Comparison of ENCODE assay signal across 16 cellular contexts in the genomic region with DNA sequence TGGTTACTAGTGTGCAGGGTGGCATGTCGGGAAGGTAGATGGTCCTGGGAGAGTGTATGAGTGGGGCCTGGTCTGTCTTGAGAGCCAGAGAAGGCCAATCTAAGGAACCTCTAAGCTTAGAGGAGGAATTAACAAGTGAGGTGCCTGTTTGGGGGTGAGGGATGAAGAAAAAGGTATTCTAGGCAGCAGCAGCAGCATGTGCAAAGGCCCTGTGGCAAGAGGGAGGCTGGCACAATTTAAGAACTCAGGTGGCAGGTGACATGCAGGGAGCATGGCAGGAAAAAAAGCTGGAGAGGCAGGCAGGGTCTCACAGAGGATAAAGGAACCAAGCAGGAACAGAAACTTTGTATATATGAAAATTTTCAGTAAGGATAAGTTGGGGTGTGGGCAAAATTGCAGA. TPM values are rescaled to one million over a fixed set of nuclear protein-coding genes. Genes with fewer than 3 reads are reported as not detected.
DNase-seq lines count a peak whose midpoint lies in the region; TF ChIP-seq lines count a peak whose summit lies in the region.
"Had no signal": no experiment of that assay in that cellular context is flagged by ENCODE, and none has a peak within 500 bp of the region (broad histone marks: within the 10 kb centered on the region; RNA-seq: fewer than 3 reads in every experiment).

No MANE protein-coding gene starts in this region.

- no peak overlapping the region for H3K4me3 ChIP-seq in HEK293 (ENCODE audit: low read depth, low read length)
- no peak overlapping the region for H3K4me3 ChIP-seq in NT2/D1 (ENCODE audit: insufficient read length, low read depth)
- H3K4me3 ChIP-seq in endodermal cell (ENCODE audit: low read length): no peak overlapping the region
- H3K4me3 ChIP-seq in dorsolateral prefrontal cortex: no peak overlapping the region

- no peaks in the 10 kb centered on the region for H3K36me3 ChIP-seq in HEK293 (ENCODE audit: control insufficient read depth in 2 of 2, insufficient read depth in 1 of 2, low read length in 2 of 2)
- H3K36me3 ChIP-seq in NT2/D1 (ENCODE audit: insufficient read depth, insufficient read length, low read length): peaks cover 8% of the 10 kb centered on the region
- H3K36me3 ChIP-seq in endodermal cell (ENCODE audit: control insufficient read depth, insufficient read depth, low read length): no peaks in the 10 kb centered on the region

- TF ChIP-seq CTCF in HEK293 (tag by site-specific recombination; IDR thresholded peaks at IDR 0.05) (no peak), endodermal cell (conservative IDR thresholded peaks at IDR 0.05) (no peak), nephron progenitor cell (IDR thresholded peaks at IDR 0.05) (no peak), dorsolateral prefrontal cortex (IDR thresholded peaks at IDR 0.05 in 54 of 56, conservative IDR thresholded peaks at IDR 0.05 in 2 of 56; ENCODE audit: low read depth in 1 of 56, partially characterized antibody in 56 of 56) (no peak)

- H3K9me3 Mint-ChIP-seq in endodermal cell (peaks cover 16% of the 10 kb centered on the region), nephron progenitor cell (peaks cover 21% of the 10 kb centered on the region)

- POLR2A ChIA-PET in HEK293 (lab: Yijun Ruan, JAX): no interaction called here

- H3K27ac Mint-ChIP-seq in endodermal cell: no peak overlapping the region
- peak overlapping the region; percentile 71 for H3K27ac Mint-ChIP-seq in nephron progenitor cell
- H3K27ac Mint-ChIP-seq: CD8-positive, alpha-beta T cell had no signal

- H3K4me1 ChIP-seq in HEK293 (ENCODE audit: control insufficient read depth, insufficient read depth, low read length) (no peaks in the 10 kb centered on the region), NT2/D1 (ENCODE audit: insufficient read depth, insufficient read length) (peaks cover 27% of the 10 kb centered on the region), endodermal cell (ENCODE audit: control insufficient read depth, insufficient read depth, low read length) (peaks cover 7% of the 10 kb centered on the region)

- H3K9ac ChIP-seq in NT2/D1 (ENCODE audit: insufficient read length, low read depth) (peak overlapping the region; percentile 26), endodermal cell (ENCODE audit: extremely low read depth, low read length, poor library complexity, severe bottlenecking) (no peak overlapping the region)

- no peaks in the 10 kb centered on the region for H3K27me3 ChIP-seq in NT2/D1 (ENCODE audit: insufficient read depth, insufficient read length)
- H3K27me3 ChIP-seq in endodermal cell (ENCODE audit: control insufficient read depth, insufficient read depth, low read length, poor library complexity, severe bottlenecking): no peaks in the 10 kb centered on the region
- peaks cover 0 to 5% (median 0%) of the 10 kb centered on the region in 45 donors for H3K27me3 ChIP-seq in dorsolateral prefrontal cortex

- H3K9me3 ChIP-seq in HEK293 (ENCODE audit: control insufficient read depth, insufficient read depth, low read depth, low read length): no peaks in the 10 kb centered on the region
- peaks cover 25% of the 10 kb centered on the region for H3K9me3 ChIP-seq in NT2/D1 (ENCODE audit: insufficient read depth, low read length)
- peaks cover 30% of the 10 kb centered on the region for H3K9me3 ChIP-seq in endodermal cell (ENCODE audit: control insufficient read depth, low read length)
- H3K9me3 ChIP-seq: Caco-2 had no signal

- H3K27ac ChIP-seq in HEK293 (ENCODE audit: extremely low read depth, low read depth, low read length): no peak overlapping the region
- H3K27ac ChIP-seq in endodermal cell (ENCODE audit: low read depth, low read length): no peak overlapping the region
- H3K27ac ChIP-seq in dorsolateral prefrontal cortex: no peak overlapping the region

- peaks cover 26% of the 10 kb centered on the region for H3K4me1 Mint-ChIP-seq in endodermal cell
- peaks cover 56% of the 10 kb centered on the region for H3K4me1 Mint-ChIP-seq in nephron progenitor cell

- H3K27me3 Mint-ChIP-seq in endodermal cell (ENCODE audit: insufficient read depth) (no peaks in the 10 kb centered on the region), nephron progenitor cell (ENCODE audit: low read depth, poor library complexity) (peaks cover 6% of the 10 kb centered on the region)

- no peak overlapping the region for H3K4me3 Mint-ChIP-seq in endodermal cell
- H3K4me3 Mint-ChIP-seq in nephron progenitor cell: peak overlapping the region; percentile 1
- H3K4me3 Mint-ChIP-seq: CD8-positive, alpha-beta T cell had no signal

- WGBS in endodermal cell (ENCODE audit: insufficient coverage in 1 of 2, insufficient read length in 1 of 2), 2 experiments: 96 to 100% methylated on average over 1 of the region's 1 CpG

- intact Hi-C loops in dorsolateral prefrontal cortex (cut with DNase I): loop anchor here in 1 of 2 donors (10.0 kb wide), 1 partner anchor 208 kb away; no protein-coding TSS in a partner anchor

- CTCF ChIA-PET in HEK293 (lab: Yijun Ruan, JAX): interaction anchor here (1.4 to 4.2 kb wide), 2 partner anchors 91 to 102 kb away, joined by 5 to 24 read pairs; no protein-coding TSS in a partner anchor

- H3K36me3 Mint-ChIP-seq in endodermal cell (ENCODE audit: low read depth) (peaks cover 5% of the 10 kb centered on the region), nephron progenitor cell (ENCODE audit: low read depth) (peaks cover 38% of the 10 kb centered on the region)
- H3K36me3 Mint-ChIP-seq: CD8-positive, alpha-beta T cell had no signal

- DNase-seq in NT2/D1 (ENCODE audit: low read depth, low spot score) (no peak), endodermal cell (peak; percentile 17), nephron progenitor cell (no peak), dorsolateral prefrontal cortex (no peak), NCI-H1417 (lab: John Stamatoyannopoulos, UW) (no peak)
- DNase-seq in central memory CD4-positive, alpha-beta T cell: no peak
- DNase-seq: C1 segment of cervical spinal cord; Caco-2; CD8-positive, alpha-beta T cell; DMS153; DND-41; GOT3; H7; HCEC 1CT had no signal

TF ChIP-seq in HEK293, 187 proteins besides CTCF, POLR2A, EP300 and RAD21:
- TF ChIP-seq ZNF747 (tag by site-specific recombination; IDR thresholded peaks at IDR 0.05): no peak
- no peak for TF ChIP-seq ZBTB1 (tag by site-specific recombination; IDR thresholded peaks at IDR 0.05)
- no peak for TF ChIP-seq ZNF501 (tag by site-specific recombination; IDR thresholded peaks at IDR 0.05)
- TF ChIP-seq ZNF155 (tag by site-specific recombination; IDR thresholded peaks at IDR 0.05): no peak
- TF ChIP-seq ZNF791 (tag by site-specific recombination; IDR thresholded peaks at IDR 0.05): no peak
- TF ChIP-seq ZNF623 (tag by site-specific recombination; IDR thresholded peaks at IDR 0.05): peak; percentile 91
- TF ChIP-seq WT1 (tag by site-specific recombination; IDR thresholded peaks at IDR 0.05): no peak

RNA-seq across cellular contexts. Expression of gene SPSB4, which starts 51.2 kb away (rescaled TPM):
- total RNA-seq in endodermal cell: 1 to 10 TPM; 7.5 to 8.2 TPM
- 28.1 TPM for polyA plus RNA-seq in endodermal cell (2013, experiment 1 of 2)
- polyA plus RNA-seq in endodermal cell (2013, experiment 2 of 2): 26.5 TPM
- total RNA-seq in dorsolateral prefrontal cortex: 1 to 10 TPM in 115 of 120 experiments, under 1 TPM in 5; 0.61 to 6.1 (median 2.3) TPM
- total RNA-seq: Caco-2; CD8-positive, alpha-beta T cell had no signal
- polyA plus RNA-seq: BJ had no signal
